ENCODE assay signal across 37 cellular contexts in genomic region chr20:8406394-8406793, GRCh38.
"Had no signal": no experiment of that assay in that cellular context is flagged by ENCODE, and none has a peak within 500 bp of the region (broad histone marks: within the 10 kb centered on the region; RNA-seq: fewer than 3 reads in every experiment).

No MANE protein-coding gene starts in this region.

- H3K36me3 ChIP-seq: ascending aorta, cardiac muscle cell had no signal

- H3K36me3 Mint-ChIP-seq: activated CD4-positive, alpha-beta memory T cell treated with anti-CD3 and anti-CD28 coated beads for 36 hours; activated CD8-positive, alpha-beta memory T cell treated with anti-CD3 and anti-CD28 coated beads, Interleukin-2, amount 10 ng/mL, durations not matched to agents 7 days and 5 days; activated naive CD4-positive, alpha-beta T cell treated with anti-CD3 and anti-CD28 coated beads, Interleukin-2, amount 10 ng/mL, durations not matched to agents 7 days and 5 days; activated naive CD4-positive, alpha-beta T cell treated with anti-CD3 and anti-CD28 coated beads, Interleukin-2, amount 50 U/mL, for 24 hours; activated naive CD8-positive, alpha-beta T cell; activated naive CD8-positive, alpha-beta T cell treated with anti-CD3 and anti-CD28 coated beads, Interleukin-2, amount 10 ng/mL, durations not matched to agents 7 days and 5 days; brain; T-cell had no signal

- H3K4me3 Mint-ChIP-seq: activated B cell treated with CpG ODN at 0.5 μM for 24 hours; activated CD4-positive, alpha-beta memory T cell treated with anti-CD3 and anti-CD28 coated beads for 36 hours; activated CD4-positive, alpha-beta T cell treated with anti-CD3 and anti-CD28 coated beads, Interleukin-2, amount 10 ng/mL, durations not matched to agents 24 days and 14 days; activated CD8-positive, alpha-beta memory T cell treated with anti-CD3 and anti-CD28 coated beads, Interleukin-2, amount 10 ng/mL, durations not matched to agents 7 days and 5 days; activated CD8-positive, alpha-beta T cell treated with anti-CD3 and anti-CD28 coated beads for 36 hours; activated naive CD4-positive, alpha-beta T cell treated with anti-CD3 and anti-CD28 coated beads, Interleukin-2, amount 10 ng/mL, durations not matched to agents 7 days and 5 days; activated naive CD4-positive, alpha-beta T cell treated with anti-CD3 and anti-CD28 coated beads, Interleukin-2, amount 50 U/mL, for 24 hours; activated naive CD8-positive, alpha-beta T cell; activated naive CD8-positive, alpha-beta T cell treated with anti-CD3 and anti-CD28 coated beads, Interleukin-2, amount 10 ng/mL, durations not matched to agents 7 days and 5 days; activated naive CD8-positive, alpha-beta T cell treated with anti-CD3 and anti-CD28 coated beads, Interleukin-2, amount 50 U/mL, for 24 hours; activated T-cell treated with anti-CD3 and anti-CD28 coated beads, Interleukin-2, amount 50 U/mL, for 24 hours; brain; central memory CD8-positive, alpha-beta T cell; T-cell; T-helper 17 cell; T-helper 2 cell treated with Interferon-gamma antibody and Interleukin-4, amounts not matched to agents 5 μg/mL and 100 μg/mL, for 36 hours had no signal

- H3K27me3 ChIP-seq: ascending aorta, cardiac muscle cell had no signal

- H3K4me3 ChIP-seq: ascending aorta, cardiac muscle cell had no signal

- H3K27me3 Mint-ChIP-seq: activated CD4-positive, alpha-beta T cell treated with anti-CD3 and anti-CD28 coated beads, Interleukin-2, amount 10 ng/mL, durations not matched to agents 24 days and 14 days; activated CD8-positive, alpha-beta memory T cell treated with anti-CD3 and anti-CD28 coated beads, Interleukin-2, amount 10 ng/mL, durations not matched to agents 7 days and 5 days; activated CD8-positive, alpha-beta T cell treated with anti-CD3 and anti-CD28 coated beads for 36 hours; activated naive CD4-positive, alpha-beta T cell treated with anti-CD3 and anti-CD28 coated beads, Interleukin-2, amount 10 ng/mL, durations not matched to agents 7 days and 5 days; activated naive CD4-positive, alpha-beta T cell treated with anti-CD3 and anti-CD28 coated beads, Interleukin-2, amount 50 U/mL, for 24 hours; activated naive CD8-positive, alpha-beta T cell treated with anti-CD3 and anti-CD28 coated beads, Interleukin-2, amount 10 ng/mL, durations not matched to agents 7 days and 5 days; activated naive CD8-positive, alpha-beta T cell treated with anti-CD3 and anti-CD28 coated beads, Interleukin-2, amount 50 U/mL, for 24 hours; activated T-cell treated with anti-CD3 and anti-CD28 coated beads, Interleukin-2, amount 50 U/mL, for 24 hours; brain; central memory CD8-positive, alpha-beta T cell; T-helper 17 cell had no signal

- H3K27ac Mint-ChIP-seq: activated B cell treated with CpG ODN at 0.5 μM for 24 hours; activated CD4-positive, alpha-beta memory T cell treated with anti-CD3 and anti-CD28 coated beads for 36 hours; activated CD4-positive, alpha-beta T cell treated with anti-CD3 and anti-CD28 coated beads, Interleukin-2, amount 10 ng/mL, durations not matched to agents 24 days and 14 days; activated CD8-positive, alpha-beta memory T cell treated with anti-CD3 and anti-CD28 coated beads, Interleukin-2, amount 10 ng/mL, durations not matched to agents 7 days and 5 days; activated CD8-positive, alpha-beta T cell treated with anti-CD3 and anti-CD28 coated beads for 36 hours; activated naive CD4-positive, alpha-beta T cell treated with anti-CD3 and anti-CD28 coated beads, Interleukin-2, amount 10 ng/mL, durations not matched to agents 7 days and 5 days; activated naive CD4-positive, alpha-beta T cell treated with anti-CD3 and anti-CD28 coated beads, Interleukin-2, amount 50 U/mL, for 24 hours; activated naive CD8-positive, alpha-beta T cell; activated naive CD8-positive, alpha-beta T cell treated with anti-CD3 and anti-CD28 coated beads, Interleukin-2, amount 10 ng/mL, durations not matched to agents 7 days and 5 days; activated naive CD8-positive, alpha-beta T cell treated with anti-CD3 and anti-CD28 coated beads, Interleukin-2, amount 50 U/mL, for 24 hours; activated T-cell treated with anti-CD3 and anti-CD28 coated beads, Interleukin-2, amount 50 U/mL, for 24 hours; activated T-helper 2 cell treated with anti-CD3 and anti-CD28 coated beads, Interferon-gamma antibody, Interleukin-2, Interleukin-4, amounts not matched to agents 10 μg/mL and 5 μg/mL and 100 μg/mL, durations not matched to agents 14 hours and 24 hours and 36 hours; T-cell; T-helper 17 cell; T-helper 2 cell treated with Interferon-gamma antibody and Interleukin-4, amounts not matched to agents 5 μg/mL and 100 μg/mL, for 36 hours had no signal

- H3K4me1 Mint-ChIP-seq: activated CD4-positive, alpha-beta T cell treated with anti-CD3 and anti-CD28 coated beads, Interleukin-2, amount 10 ng/mL, durations not matched to agents 24 days and 14 days; activated CD8-positive, alpha-beta memory T cell treated with anti-CD3 and anti-CD28 coated beads, Interleukin-2, amount 10 ng/mL, durations not matched to agents 7 days and 5 days; activated naive CD4-positive, alpha-beta T cell treated with anti-CD3 and anti-CD28 coated beads, Interleukin-2, amount 10 ng/mL, durations not matched to agents 7 days and 5 days; activated naive CD4-positive, alpha-beta T cell treated with anti-CD3 and anti-CD28 coated beads, Interleukin-2, amount 50 U/mL, for 24 hours; activated naive CD8-positive, alpha-beta T cell treated with anti-CD3 and anti-CD28 coated beads, Interleukin-2, amount 10 ng/mL, durations not matched to agents 7 days and 5 days; T-cell had no signal

- FAIRE-seq: bronchial epithelial cell, TTC549 had no signal

- H3K27ac ChIP-seq: ascending aorta, cardiac muscle cell, VCaP had no signal

- H3K4me1 ChIP-seq: ascending aorta had no signal

- ATAC-seq: activated CD8-positive, alpha-beta memory T cell treated with anti-CD3 and anti-CD28 coated beads, Interleukin-2, amount 10 ng/mL, durations not matched to agents 7 days and 5 days; activated CD8-positive, alpha-beta T cell treated with anti-CD3 and anti-CD28 coated beads for 36 hours; activated naive CD8-positive, alpha-beta T cell treated with anti-CD3 and anti-CD28 coated beads, Interleukin-2, amount 50 U/mL, for 24 hours; T-cell; T-helper 17 cell had no signal

- DNase-seq: activated B cell treated with CpG ODN at 0.5 μM for 24 hours; activated CD4-positive, alpha-beta memory T cell treated with anti-CD3 and anti-CD28 coated beads for 36 hours; activated CD4-positive, alpha-beta T cell treated with anti-CD3 and anti-CD28 coated beads for 4 hours; activated CD4-positive, alpha-beta T cell treated with anti-CD3 and anti-CD28 coated beads, Interleukin-2, amount 10 ng/mL, durations not matched to agents 24 days and 14 days; activated CD4-positive, alpha-beta T cell treated with anti-CD3 and anti-CD28 coated beads, Interleukin-2, amount 50 U/mL, for 1 hour; activated CD4-positive, alpha-beta T cell treated with anti-CD3 and anti-CD28 coated beads, Interleukin-2, amount 50 U/mL, for 4 hours; activated CD4-positive, CD25-positive, alpha-beta regulatory T cell treated with anti-CD3 and anti-CD28 coated beads, Interleukin-2, amount 50 U/mL, for 72 hours; activated CD8-positive, alpha-beta memory T cell treated with anti-CD3 and anti-CD28 coated beads for 24 hours; activated CD8-positive, alpha-beta memory T cell treated with anti-CD3 and anti-CD28 coated beads, Interleukin-2, amount 10 ng/mL, durations not matched to agents 7 days and 5 days; activated CD8-positive, alpha-beta memory T cell treated with anti-CD3 and anti-CD28 coated beads, Interleukin-2, amount 50 U/mL, for 48 hours; activated CD8-positive, alpha-beta T cell treated with anti-CD3 and anti-CD28 coated beads for 36 hours; activated effector memory CD4-positive, alpha-beta T cell treated with Interleukin-2 at 50 U/mL for 16 hours; activated gamma-delta T cell; activated naive CD4-positive, alpha-beta T cell treated with anti-CD3 and anti-CD28 coated beads, Interleukin-2, amount 10 ng/mL, durations not matched to agents 7 days and 5 days; activated naive CD4-positive, alpha-beta T cell treated with Interleukin-2 at 50 U/mL for 16 hours; activated naive CD8-positive, alpha-beta T cell treated with anti-CD3 and anti-CD28 coated beads, Interleukin-2, amount 10 ng/mL, durations not matched to agents 7 days and 5 days; activated naive CD8-positive, alpha-beta T cell treated with anti-CD3 and anti-CD28 coated beads, Interleukin-2, amount 50 U/mL, for 24 hours; activated T-cell treated with anti-CD3 and anti-CD28 coated beads, Interleukin-2, amount 50 U/mL, for 24 hours; activated T-cell treated with anti-CD3 and anti-CD28 coated beads, Interleukin-2, amount 50 U/mL, for 48 hours; amygdala; anterior cingulate cortex; caudate nucleus; cerebellar nuclear complex; T-cell; T-helper 17 cell; T-helper 9 cell had no signal

- H3K9me3 Mint-ChIP-seq: activated CD4-positive, alpha-beta memory T cell treated with anti-CD3 and anti-CD28 coated beads for 36 hours; activated CD4-positive, alpha-beta T cell treated with anti-CD3 and anti-CD28 coated beads, Interleukin-2, amount 10 ng/mL, durations not matched to agents 24 days and 14 days; activated CD8-positive, alpha-beta T cell treated with anti-CD3 and anti-CD28 coated beads for 36 hours; activated naive CD4-positive, alpha-beta T cell treated with anti-CD3 and anti-CD28 coated beads, Interleukin-2, amount 10 ng/mL, durations not matched to agents 7 days and 5 days; activated naive CD4-positive, alpha-beta T cell treated with anti-CD3 and anti-CD28 coated beads, Interleukin-2, amount 50 U/mL, for 24 hours; activated naive CD8-positive, alpha-beta T cell treated with anti-CD3 and anti-CD28 coated beads, Interleukin-2, amount 10 ng/mL, durations not matched to agents 7 days and 5 days; activated naive CD8-positive, alpha-beta T cell treated with anti-CD3 and anti-CD28 coated beads, Interleukin-2, amount 50 U/mL, for 24 hours; activated T-cell treated with anti-CD3 and anti-CD28 coated beads, Interleukin-2, amount 50 U/mL, for 24 hours; activated T-helper 2 cell treated with anti-CD3 and anti-CD28 coated beads, Interferon-gamma antibody, Interleukin-2, Interleukin-4, amounts not matched to agents 10 μg/mL and 5 μg/mL and 100 μg/mL, durations not matched to agents 14 hours and 24 hours and 36 hours; brain; central memory CD8-positive, alpha-beta T cell; T-cell; T-helper 2 cell treated with Interferon-gamma antibody and Interleukin-4, amounts not matched to agents 5 μg/mL and 100 μg/mL, for 36 hours had no signal

- H3K9me3 ChIP-seq: ascending aorta had no signal
